In genomic region chr10:120217736-120218135, GRCh38 we compare ENCODE assay signal across 23 cellular contexts.
A peak's percentile ranks its signal among the peaks of the same experiment; 100 is the strongest.
DNase-seq lines count a peak whose midpoint lies in the region; ATAC-seq and TF ChIP-seq lines count a peak whose summit lies in the region.
"Had no signal": no experiment of that assay in that cellular context is flagged by ENCODE, and none has a peak within 500 bp of the region (broad histone marks: within the 10 kb centered on the region; RNA-seq: fewer than 3 reads in every experiment).

No MANE protein-coding gene starts in this region.

- no peaks in the 10 kb centered on the region for H3K9me2 ChIP-seq in Karpas-422 (replicated peaks; ENCODE audit: insufficient read depth, low read length)

- peaks cover 39% of the 10 kb centered on the region for H3K9me3 Mint-ChIP-seq in nephron progenitor cell
- H3K9me3 Mint-ChIP-seq: HFFc6 had no signal

- H3K27me3 ChIP-seq in Karpas-422 (ENCODE audit: low read length) (no peaks in the 10 kb centered on the region), left ventricle myocardium inferior (ENCODE audit: low read depth) (no peaks in the 10 kb centered on the region)
- H3K27me3 ChIP-seq: BE2C had no signal

- peaks cover 2% of the 10 kb centered on the region for H3K27me3 Mint-ChIP-seq in nephron progenitor cell (ENCODE audit: low read depth, poor library complexity)

- H2AFZ ChIP-seq in Karpas-422 (ENCODE audit: low read length): no peak overlapping the region

- DNase-seq in DMS 273 (lab: John Stamatoyannopoulos, UW; ENCODE audit: unreplicated experiment) (peak; percentile 48), Karpas-422 (no peak), NCI-H82 treated with DMSO at 0.1 percent for 48 hours (lab: John Stamatoyannopoulos, UW; ENCODE audit: unreplicated experiment) (peak; percentile 63), nephron progenitor cell (peak; percentile 9), left ventricle myocardium inferior (no peak)
- DNase-seq: 8988T; ACHN; BE2C; CD8-positive, alpha-beta memory T cell; DMS153; H9; HFFc6; Kasumi-1; NCI-H1105; NCI-H1436 treated with DMSO at 0.1 percent for 48 hours; NCI-H187 treated with DMSO at 0.1 percent for 48 hours; NCI-H446; SIG-M5 had no signal

- no peak for TF ChIP-seq CTCF in nephron progenitor cell (IDR thresholded peaks at IDR 0.05)
- TF ChIP-seq CTCF in left ventricle myocardium inferior (IDR thresholded peaks at IDR 0.05; ENCODE audit: borderline replicate concordance): no peak

- H3K4me3 ChIP-seq in Karpas-422 (ENCODE audit: low read length): no peak overlapping the region
- H3K4me3 ChIP-seq in left ventricle myocardium inferior: no peak overlapping the region

- H3K4me1 Mint-ChIP-seq in nephron progenitor cell: no peaks in the 10 kb centered on the region
- H3K4me1 Mint-ChIP-seq: CD14-positive monocyte; CD8-positive, alpha-beta memory T cell; H9 had no signal

- no peak overlapping the region for H3K4me2 ChIP-seq in Karpas-422 (ENCODE audit: low read depth, low read length, poor library complexity, severe bottlenecking)

- H3K36me3 Mint-ChIP-seq in nephron progenitor cell (ENCODE audit: low read depth): peaks cover 5% of the 10 kb centered on the region
- H3K36me3 Mint-ChIP-seq: CD14-positive monocyte; CD8-positive, alpha-beta memory T cell had no signal

- H4K20me1 ChIP-seq in Karpas-422 (ENCODE audit: insufficient read depth, low read depth, low read length): no peaks in the 10 kb centered on the region

- H3K9me3 ChIP-seq in Karpas-422 (ENCODE audit: low read length) (no peaks in the 10 kb centered on the region), left ventricle myocardium inferior (replicated peaks) (peaks cover 12% of the 10 kb centered on the region)
- H3K9me3 ChIP-seq: BE2C had no signal

- H3K79me2 ChIP-seq in Karpas-422 (ENCODE audit: low read length): peaks cover 44% of the 10 kb centered on the region

- H3K4me3 Mint-ChIP-seq in nephron progenitor cell: no peak overlapping the region
- H3K4me3 Mint-ChIP-seq: CD14-positive monocyte; CD8-positive, alpha-beta memory T cell; H9; HFFc6 had no signal

- intact Hi-C loops in left ventricle myocardium inferior (cut with micrococcal nuclease): no loop called here

- ATAC-seq in HG02642 (IDR thresholded peaks at IDR 0.05; ENCODE audit: poor library complexity, unreplicated experiment): no peak
- no peak for ATAC-seq in HG02973 (IDR thresholded peaks at IDR 0.05; ENCODE audit: unreplicated experiment)
- ATAC-seq: SK-N-SH treated with all-trans-retinoic acid at 6 μM for 48 hours had no signal

- H3K4me1 ChIP-seq in Karpas-422 (ENCODE audit: low read length) (peaks cover 8% of the 10 kb centered on the region; the same call in 1 of the 2 replicates), left ventricle myocardium inferior (no peaks in the 10 kb centered on the region)
- H3K4me1 ChIP-seq: BE2C had no signal

- H3K27ac ChIP-seq in Karpas-422 (ENCODE audit: low read length): peak overlapping the region; percentile 12; the same call in 1 of the 2 replicates
- no peak overlapping the region for H3K27ac ChIP-seq in left ventricle myocardium inferior (replicated peaks)
- H3K27ac ChIP-seq: HL-60 had no signal

- H3K27ac Mint-ChIP-seq in nephron progenitor cell: no peak overlapping the region
- H3K27ac Mint-ChIP-seq: CD14-positive monocyte; CD8-positive, alpha-beta memory T cell; H9; HFFc6 had no signal

- H3K36me3 ChIP-seq in Karpas-422 (ENCODE audit: insufficient read depth, low read length) (peaks cover 56% of the 10 kb centered on the region), left ventricle myocardium inferior (no peaks in the 10 kb centered on the region)
- H3K36me3 ChIP-seq: BE2C had no signal

- H3K9ac ChIP-seq in Karpas-422 (ENCODE audit: low read length): no peak overlapping the region

Comparison
In these comparisons a context has a peak if more than half of its experiments do, and no peak if none do; other contexts are left out.
1. DNase-seq: peak in DMS 273 (single experiment), NCI-H82 treated with DMSO at 0.1 percent for 48 hours (single experiment) and nephron progenitor cell (single experiment); none in Karpas-422 (single experiment) and left ventricle myocardium inferior (single experiment).